ENCODE assay signal across 20 cellular contexts in genomic region chr3:144859057-144859626, GRCh38.
DNase-seq lines count a peak whose midpoint lies in the region; ATAC-seq, FAIRE-seq and TF ChIP-seq lines count a peak whose summit lies in the region.
"Had no signal": no experiment of that assay in that cellular context is flagged by ENCODE, and none has a peak within 500 bp of the region (broad histone marks: within the 10 kb centered on the region; RNA-seq: fewer than 3 reads in every experiment).

No MANE protein-coding gene starts in this region.

- H3K9me3 Mint-ChIP-seq in GM23338 (no peaks in the 10 kb centered on the region), neural progenitor cell (no peaks in the 10 kb centered on the region)
- peaks cover 2% of the 10 kb centered on the region for H3K9me3 Mint-ChIP-seq in activated naive CD4-positive, alpha-beta T cell treated with anti-CD3 and anti-CD28 coated beads, Interleukin-2, amount 10 ng/mL, durations not matched to agents 7 days and 5 days
- H3K9me3 Mint-ChIP-seq: CD4-positive, alpha-beta T cell; IgD-negative memory B cell; T-cell had no signal

- CTCF ChIA-PET in activated naive CD4-positive, alpha-beta T cell treated with anti-CD3 and anti-CD28 coated beads, Interleukin-2, amount 10 ng/mL, durations not matched to agents 7 days and 5 days (lab: Charles Lee) = no interaction called here

- H3K4me2 ChIP-seq in GM23338 = no peak overlapping the region
- H3K4me2 ChIP-seq in neural progenitor cell = no peak overlapping the region
- H3K4me2 ChIP-seq: SK-N-SH had no signal

- peaks cover 7% of the 10 kb centered on the region for H3K4me1 Mint-ChIP-seq in GM23338
- peaks cover 4% of the 10 kb centered on the region for H3K4me1 Mint-ChIP-seq in neural progenitor cell
- no peaks in the 10 kb centered on the region for H3K4me1 Mint-ChIP-seq in activated naive CD4-positive, alpha-beta T cell treated with anti-CD3 and anti-CD28 coated beads, Interleukin-2, amount 10 ng/mL, durations not matched to agents 7 days and 5 days
- H3K4me1 Mint-ChIP-seq: B cell, IgD-negative memory B cell, T-cell had no signal

- no peaks in the 10 kb centered on the region for H3K9me2 ChIP-seq in GM23338 (ENCODE audit: insufficient read depth)
- H3K9me2 ChIP-seq: SK-N-SH had no signal

- no peak overlapping the region for H3K9ac ChIP-seq in neural progenitor cell
- H3K9ac ChIP-seq: SK-N-SH had no signal

- no peaks in the 10 kb centered on the region for H4K20me1 ChIP-seq in GM23338 (replicated peaks; ENCODE audit: insufficient read depth)
- no peaks in the 10 kb centered on the region for H4K20me1 ChIP-seq in neural progenitor cell (ENCODE audit: low read depth)

- H3K27me3 ChIP-seq in GM23338 (ENCODE audit: insufficient read depth) (no peaks in the 10 kb centered on the region), neural progenitor cell (no peaks in the 10 kb centered on the region)

- H3K79me2 ChIP-seq in GM23338 (replicated peaks; ENCODE audit: insufficient read depth) (no peaks in the 10 kb centered on the region), neural progenitor cell (ENCODE audit: low read depth) (no peaks in the 10 kb centered on the region)

- H3K36me3 ChIP-seq in GM23338 (ENCODE audit: insufficient read depth) (no peaks in the 10 kb centered on the region), neural progenitor cell (no peaks in the 10 kb centered on the region)

- H2AFZ ChIP-seq in GM23338 (peak overlapping the region; percentile 79), neural progenitor cell (replicated peaks) (no peak overlapping the region)

- DNase-seq in GM23338 (ENCODE audit: low spot score) (peak; percentile 15), NCI-H128 (lab: John Stamatoyannopoulos, UW; ENCODE audit: unreplicated experiment) (peak; percentile 69), frontal cortex (ENCODE audit: low spot score in 2 of 2) (no peak), neural progenitor cell (ENCODE audit: low spot score) (peak; percentile 28)
- DNase-seq in activated naive CD4-positive, alpha-beta T cell treated with anti-CD3 and anti-CD28 coated beads, Interleukin-2, amount 10 ng/mL, durations not matched to agents 7 days and 5 days = no peak
- DNase-seq in activated naive CD4-positive, alpha-beta T cell (lab: John Stamatoyannopoulos, UW) = no peak
- DNase-seq: Calu3; CD4-positive, alpha-beta T cell; DMS53; NCI-H1105; NCI-H187 treated with DMSO at 0.1 percent for 48 hours; NCI-H2171 treated with DMSO at 0.1 percent for 48 hours; NCI-H748 treated with DMSO at 0.1 percent for 48 hours; Right ventricle myocardium superior; SK-N-SH; T-cell had no signal

- H3K9me3 ChIP-seq in neural progenitor cell (ENCODE audit: low read depth) = no peaks in the 10 kb centered on the region
- H3K9me3 ChIP-seq: SK-N-SH had no signal

- peak; percentile 88 for ATAC-seq in GM23338
- no peak for ATAC-seq in HG02884 (IDR thresholded peaks at IDR 0.05; ENCODE audit: unreplicated experiment)
- ATAC-seq: T-cell had no signal

- H3K27ac Mint-ChIP-seq in GM23338 (peak overlapping the region; percentile 75), neural progenitor cell (no peak overlapping the region)
- no peak overlapping the region for H3K27ac Mint-ChIP-seq in activated naive CD4-positive, alpha-beta T cell treated with anti-CD3 and anti-CD28 coated beads, Interleukin-2, amount 10 ng/mL, durations not matched to agents 7 days and 5 days
- H3K27ac Mint-ChIP-seq: B cell; CD4-positive, alpha-beta T cell; IgD-negative memory B cell; T-cell had no signal

- H3K4me1 ChIP-seq in GM23338 (ENCODE audit: insufficient read depth) (0 out of 2 replicates have a peak, but pooled peaks cover 3% of the 10 kb centered on the region), neural progenitor cell (no peaks in the 10 kb centered on the region)

- no peaks in the 10 kb centered on the region for H3K27me3 Mint-ChIP-seq in GM23338 (ENCODE audit: insufficient read depth, low read depth, poor library complexity)
- no peaks in the 10 kb centered on the region for H3K27me3 Mint-ChIP-seq in neural progenitor cell (ENCODE audit: insufficient read depth, low read depth)
- H3K27me3 Mint-ChIP-seq in activated naive CD4-positive, alpha-beta T cell treated with anti-CD3 and anti-CD28 coated beads, Interleukin-2, amount 10 ng/mL, durations not matched to agents 7 days and 5 days = no peaks in the 10 kb centered on the region
- H3K27me3 Mint-ChIP-seq: B cell; CD4-positive, alpha-beta T cell; IgD-negative memory B cell; T-cell had no signal

- H3K36me3 Mint-ChIP-seq in GM23338 (ENCODE audit: low read depth) (no peaks in the 10 kb centered on the region), neural progenitor cell (no peaks in the 10 kb centered on the region)
- no peaks in the 10 kb centered on the region for H3K36me3 Mint-ChIP-seq in activated naive CD4-positive, alpha-beta T cell treated with anti-CD3 and anti-CD28 coated beads, Interleukin-2, amount 10 ng/mL, durations not matched to agents 7 days and 5 days
- H3K36me3 Mint-ChIP-seq: IgD-negative memory B cell, T-cell had no signal

- peak; percentile 13 for FAIRE-seq in frontal cortex (lab: Jason Lieb, UNC)
- FAIRE-seq: RCC 7860 had no signal

- TF ChIP-seq CTCF in GM23338 (conservative IDR thresholded peaks at IDR 0.05; ENCODE audit: low read depth in 2 of 2) = no peak
- no peak for TF ChIP-seq CTCF in neural progenitor cell (IDR thresholded peaks at IDR 0.05)

- H3K4me3 ChIP-seq in GM23338 = no peak overlapping the region
- H3K4me3 ChIP-seq in neural progenitor cell = no peak overlapping the region

- H3K27ac ChIP-seq in GM23338 (ENCODE audit: low read depth) = no peak overlapping the region
- no peak overlapping the region for H3K27ac ChIP-seq in neural progenitor cell

- H3K4me3 Mint-ChIP-seq in GM23338 (no peak overlapping the region), neural progenitor cell (no peak overlapping the region)
- H3K4me3 Mint-ChIP-seq in activated naive CD4-positive, alpha-beta T cell treated with anti-CD3 and anti-CD28 coated beads, Interleukin-2, amount 10 ng/mL, durations not matched to agents 7 days and 5 days = no peak overlapping the region
- H3K4me3 Mint-ChIP-seq: B cell; CD4-positive, alpha-beta T cell; IgD-negative memory B cell; T-cell had no signal

- no peaks in the 10 kb centered on the region for H3F3A ChIP-seq in GM23338 (replicated peaks; ENCODE audit: low read depth)
- H3F3A ChIP-seq in neural progenitor cell (ENCODE audit: low read depth) = no peaks in the 10 kb centered on the region

TF ChIP-seq in GM23338, 12 proteins besides CTCF, POLR2A, EP300 and RAD21 (continues in another document):
- TF ChIP-seq ZNF331 (CRISPR knock-in tag; IDR thresholded peaks at IDR 0.05; ENCODE audit: low read depth) (no peak), EZH2phosphoT487 (IDR thresholded peaks at IDR 0.05; ENCODE audit: unreplicated experiment) (no peak), EZH2 (IDR thresholded peaks at IDR 0.05; ENCODE audit: low read depth, unreplicated experiment) (no peak)

Comparison
In these comparisons a context has a peak if more than half of its experiments do, and no peak if none do; other contexts are left out.
1. DNase-seq: peak in GM23338 (single experiment), NCI-H128 (single experiment) and neural progenitor cell (single experiment); none in frontal cortex (0 of 2), activated naive CD4-positive, alpha-beta T cell treated with anti-CD3 and anti-CD28 coated beads, Interleukin-2, amount 10 ng/mL, durations not matched to agents 7 days and 5 days (single experiment) and activated naive CD4-positive, alpha-beta T cell (0 of 4).